In the genomic region with DNA sequence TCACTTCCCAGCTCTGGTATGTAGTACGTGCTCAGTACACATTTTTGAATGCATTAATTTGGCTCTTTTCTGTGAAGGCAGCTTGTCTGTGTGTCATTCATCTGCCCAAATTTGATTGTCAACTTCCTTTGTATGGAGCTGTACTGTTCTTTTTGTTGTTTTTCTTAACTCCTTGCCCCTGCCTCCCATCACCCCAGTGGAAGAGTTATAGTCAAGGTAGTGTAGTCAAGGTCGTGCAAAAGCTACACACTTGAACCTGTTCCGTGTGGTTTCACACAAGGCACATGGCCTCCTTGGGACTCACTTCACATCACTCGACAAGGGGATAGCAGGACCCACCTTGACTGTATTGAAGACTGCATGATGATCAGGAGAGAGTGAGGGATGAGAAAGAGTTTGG, we compare ENCODE assay signal across 20 cellular contexts. TPM values are rescaled to one million over a fixed set of nuclear protein-coding genes. Genes with fewer than 3 reads are reported as not detected.
DNase-seq lines count a peak whose midpoint lies in the region; ATAC-seq, FAIRE-seq and TF ChIP-seq lines count a peak whose summit lies in the region.
"Had no signal": no experiment of that assay in that cellular context is flagged by ENCODE, and none has a peak within 500 bp of the region (broad histone marks: within the 10 kb centered on the region; RNA-seq: fewer than 3 reads in every experiment).

No MANE protein-coding gene starts in this region.

- no peaks in the 10 kb centered on the region for H3K9me3 ChIP-seq in CD4-positive, alpha-beta T cell (ENCODE audit: control insufficient read depth, low read length)
- H3K9me3 ChIP-seq in IMR-90 (ENCODE audit: control insufficient read depth, insufficient read depth, low read length): no peaks in the 10 kb centered on the region
- no peaks in the 10 kb centered on the region for H3K9me3 ChIP-seq in GM12878 (replicated peaks; ENCODE audit: control insufficient read depth, insufficient read depth, low read length)
- no peaks in the 10 kb centered on the region for H3K9me3 ChIP-seq in psoas muscle
- no peaks in the 10 kb centered on the region for H3K9me3 ChIP-seq in trophoblast cell (ENCODE audit: insufficient read depth, low read depth, low read length)
- H3K9me3 ChIP-seq: sigmoid colon, SJCRH30 had no signal

- no peaks in the 10 kb centered on the region for H3K27me3 Mint-ChIP-seq in CD4-positive, alpha-beta T cell
- H3K27me3 Mint-ChIP-seq: activated CD4-positive, alpha-beta T cell treated with anti-CD3 and anti-CD28 coated beads for 36 hours had no signal

- no peak overlapping the region for H3K4me2 ChIP-seq in IMR-90 (ENCODE audit: low read depth, low read length)
- peak overlapping the region; percentile 73 for H3K4me2 ChIP-seq in GM12878 (ENCODE audit: control insufficient read depth, insufficient read depth)
- H3K4me2 ChIP-seq in trophoblast cell (ENCODE audit: low read length): no peak overlapping the region

- H3K4me3 Mint-ChIP-seq in CD4-positive, alpha-beta T cell: no peak overlapping the region
- H3K4me3 Mint-ChIP-seq: H9; T-helper 2 cell treated with Interferon-gamma antibody and Interleukin-4, amounts not matched to agents 5 μg/mL and 100 μg/mL, for 36 hours had no signal

- H3K27me3 ChIP-seq in CD4-positive, alpha-beta T cell (ENCODE audit: control insufficient read depth, insufficient read depth, low read length): no peaks in the 10 kb centered on the region
- H3K27me3 ChIP-seq in IMR-90 (ENCODE audit: control insufficient read depth, insufficient read depth, low read length) (no peaks in the 10 kb centered on the region), GM12878 (replicated peaks in 1 of 2; ENCODE audit: control insufficient read depth in 2 of 2, insufficient read depth in 2 of 2, low read length in 1 of 2) (no peaks in the 10 kb centered on the region), psoas muscle (ENCODE audit: insufficient read depth in 3 of 3, low read length in 2 of 3) (no peaks in the 10 kb centered on the region), trophoblast cell (ENCODE audit: insufficient read depth, low read length) (no peaks in the 10 kb centered on the region)
- H3K27me3 ChIP-seq: sigmoid colon, SJCRH30 had no signal

- WGBS in IMR-90 (ENCODE audit: extremely low coverage in 2 of 2, insufficient read length in 1 of 2), 2 experiments: 80% methylated on average over 1 of the region's 4 CpGs; no CpG with 5 or more reads in 1 of the 2 experiments
- 88% methylated on average over 4 of the region's 4 CpGs for WGBS in GM12878 (ENCODE audit: insufficient coverage, insufficient replicate concordance, low lambda C conversion rate, missing lambda C conversion rate)
- WGBS in psoas muscle, 3 donors: 77 to 86% (median 82%) methylated on average over 4 of the region's 4 CpGs
- WGBS in trophoblast cell (ENCODE audit: extremely low coverage, insufficient coverage, insufficient read length): no CpG with 5 or more reads among the region's 4 CpGs

- peak overlapping the region; percentile 88 for H3K23ac ChIP-seq in IMR-90 (ENCODE audit: low read depth, low read length)
- no peak overlapping the region for H3K23ac ChIP-seq in trophoblast cell (ENCODE audit: low read length)

- H3K36me3 ChIP-seq in IMR-90 (ENCODE audit: control insufficient read depth, insufficient read depth, low read length) (peaks cover 31% of the 10 kb centered on the region), GM12878 (ENCODE audit: control insufficient read depth in 2 of 2, insufficient read depth in 2 of 2, low read length in 1 of 2) (peaks cover 9 to 13% of the 10 kb centered on the region in 2 experiments; a peak in 3 of 4 replicates), psoas muscle (ENCODE audit: insufficient read depth in 1 of 2, low read depth in 1 of 2) (no peaks in the 10 kb centered on the region), trophoblast cell (ENCODE audit: control insufficient read depth in 1 of 2, insufficient read depth in 2 of 2, low read length in 2 of 2) (peaks cover 2 to 3% of the 10 kb centered on the region in 2 experiments)
- H3K36me3 ChIP-seq: sigmoid colon had no signal

- peak overlapping the region; percentile 43; the same call in 1 of the 2 replicates for H3K18ac ChIP-seq in IMR-90 (ENCODE audit: low read depth, low read length)
- no peak overlapping the region for H3K18ac ChIP-seq in trophoblast cell (ENCODE audit: low read length)

- H3K27ac Mint-ChIP-seq in CD4-positive, alpha-beta T cell: no peak overlapping the region
- H3K27ac Mint-ChIP-seq: activated CD4-positive, alpha-beta T cell treated with anti-CD3 and anti-CD28 coated beads for 36 hours had no signal

- intact Hi-C loops in CD4-positive, alpha-beta T cell (cut with DNase I, micrococcal nuclease): loop anchor here (2.0 to 5.0 kb wide), 3 partner anchors 20 to 44 kb away; partner anchors contain the start of gene SMAD3 (in 2 of the 2)
- intact Hi-C loops in IMR-90 (cut with micrococcal nuclease): no loop called here
- intact Hi-C loops in GM12878 (cut with micrococcal nuclease; ENCODE audit: unreplicated experiment): loop anchor here (5.0 kb wide), 1 partner anchor 139 kb away; no protein-coding TSS in a partner anchor
- intact Hi-C loops in psoas muscle (cut with DNase I): no loop called here

- H3K27ac ChIP-seq in CD4-positive, alpha-beta T cell (ENCODE audit: low read depth, low read length): peak overlapping the region; percentile 56
- H3K27ac ChIP-seq in IMR-90 (ENCODE audit: insufficient read depth, low read length): peak overlapping the region; percentile 90
- peak overlapping the region; percentile 98 for H3K27ac ChIP-seq in GM12878 (ENCODE audit: control insufficient read depth, insufficient read depth)
- peak overlapping the region; percentile 90 for H3K27ac ChIP-seq in psoas muscle
- H3K27ac ChIP-seq in trophoblast cell (ENCODE audit: low read depth, low read length): no peak overlapping the region
- H3K27ac ChIP-seq: SJCRH30 had no signal

- H3K4me1 ChIP-seq in IMR-90 (ENCODE audit: control insufficient read depth, insufficient read depth, low read length) (peaks cover 70% of the 10 kb centered on the region), GM12878 (ENCODE audit: control insufficient read depth, insufficient read depth, low read length) (peaks cover 75% of the 10 kb centered on the region), psoas muscle (peaks cover 96% of the 10 kb centered on the region), trophoblast cell (ENCODE audit: control insufficient read depth in 1 of 2, insufficient read depth in 2 of 2, low read length in 2 of 2) (peaks cover 26 to 51% of the 10 kb centered on the region in 2 experiments)

- no peak overlapping the region for H2BK12ac ChIP-seq in trophoblast cell (ENCODE audit: low read length)

- H2AK9ac ChIP-seq in IMR-90 (replicated peaks; ENCODE audit: low read depth, low read length, poor library complexity): peak overlapping the region; percentile 32

- H3K9ac ChIP-seq in IMR-90 (ENCODE audit: low read depth, low read length) (peak overlapping the region; percentile 12; the same call in 1 of the 2 replicates), GM12878 (ENCODE audit: control insufficient read depth, insufficient read depth, low read length) (peak overlapping the region; percentile 33; the same call in 1 of the 2 replicates), trophoblast cell (ENCODE audit: low read length) (no peak overlapping the region)

- no peak for DNase-seq in CD4-positive, alpha-beta T cell
- no peak for DNase-seq in IMR-90
- DNase-seq in GM12878 (ENCODE audit: low read depth, low spot score): no peak
- DNase-seq in psoas muscle: no peak
- DNase-seq in trophoblast cell: no peak
- no peak for DNase-seq in mesenteric fat pad (ENCODE audit: low spot score)
- no peak for DNase-seq in NCI-H2081 treated with DMSO at 0.1 percent for 48 hours (lab: John Stamatoyannopoulos, UW)
- DNase-seq: activated CD4-positive, alpha-beta T cell treated with anti-CD3 and anti-CD28 coated beads for 36 hours; activated CD8-positive, alpha-beta memory T cell treated with anti-CD3 and anti-CD28 coated beads, Interleukin-2, amount 50 U/mL, for 4 hours; activated gamma-delta T cell treated with Interleukin-2 at 50 U/mL for 16 hours; AML-193; DMS53; H9; NCI-H1694; NCI-H345; occipital lobe; sigmoid colon; SJCRH30; substantia nigra had no signal

- no peak for TF ChIP-seq CTCF in CD4-positive, alpha-beta T cell (IDR thresholded peaks at IDR 0.05)
- TF ChIP-seq CTCF in IMR-90 (conservative IDR thresholded peaks at IDR 0.05; ENCODE audit: low read depth, low read length) (no peak), GM12878 (IDR thresholded peaks at IDR 0.05 in 2 of 3, conservative IDR thresholded peaks at IDR 0.05 in 1 of 3; ENCODE audit: control insufficient read depth in 2 of 3, extremely low read depth in 1 of 3, insufficient read depth in 1 of 3, low read depth in 3 of 3, low read length in 3 of 3) (no peak), psoas muscle (IDR thresholded peaks at IDR 0.05) (no peak)

- TF ChIP-seq POLR2A in IMR-90 (IDR thresholded peaks at IDR 0.05; ENCODE audit: low read depth, low read length) (no peak), GM12878 (IDR thresholded peaks at IDR 0.05; ENCODE audit: low read depth, low read length) (no peak; the same call in 1 of the 2 replicates)

- no peak overlapping the region for H3K56ac ChIP-seq in IMR-90 (ENCODE audit: extremely low read depth, insufficient read depth, low read length)

- CTCF ChIA-PET in CD4-positive, alpha-beta T cell (lab: Charles Lee): interaction anchor here (0.8 to 1.5 kb wide), 3 partner anchors 18 to 35 kb away, joined by 3 to 5 read pairs (median 3); no protein-coding TSS in a partner anchor
- CTCF ChIA-PET in IMR-90 (lab: Yijun Ruan, JAX): no interaction called here
- CTCF ChIA-PET in GM12878 (lab: Yijun Ruan, JAX): interaction anchor here (0.8 to 3.4 kb wide), 7 partner anchors 8 to 156 kb away, joined by 3 to 71 read pairs (median 4); no protein-coding TSS in a partner anchor

- BruUV-seq in IMR-90 (replicated peaks; lab: Mats Ljungman, UMichigan) (no TSS peak), GM12878 (replicated peaks; lab: Mats Ljungman, UMichigan) (no TSS peak)

- dilution Hi-C loops in IMR-90 (cut with HindIII; ENCODE audit: low sequenced_read_pairs, unreplicated experiment): no loop called here

- H2BK5ac ChIP-seq in IMR-90 (ENCODE audit: low read depth, low read length, poor library complexity, severe bottlenecking) (peak overlapping the region; percentile 82), trophoblast cell (ENCODE audit: low read depth, low read length, poor library complexity) (no peak overlapping the region)

- H4K91ac ChIP-seq in IMR-90 (ENCODE audit: insufficient read depth, low read depth, low read length): peak overlapping the region; percentile 91
- H4K91ac ChIP-seq in trophoblast cell (ENCODE audit: low read depth, low read length): no peak overlapping the region

- H3K4me3 ChIP-seq in IMR-90 (ENCODE audit: insufficient read depth, low read depth, low read length) (no peak overlapping the region), GM12878 (no peak overlapping the region), psoas muscle (peak overlapping the region; percentile 10), trophoblast cell (ENCODE audit: low read depth, low read length) (no peak overlapping the region)
- H3K4me3 ChIP-seq: sigmoid colon, SJCRH30 had no signal

- RAD21 ChIA-PET in GM12878 (lab: Charles Lee; ENCODE audit: unreplicated experiment): interaction anchor here (0.9 to 4.1 kb wide), 10 partner anchors 9 to 201 kb away, joined by 3 to 194 read pairs (median 4); no protein-coding TSS in a partner anchor

- SMC1A ChIA-PET in GM12878 (lab: Charles Lee; ENCODE audit: uncharacterized antibody, unreplicated experiment): interaction anchor here (0.7 to 6.2 kb wide), 16 partner anchors 8 to 330 kb away, joined by 3 to 247 read pairs (median 5); partner anchors contain the start of gene SMAD3

- H3K9me3 Mint-ChIP-seq in CD4-positive, alpha-beta T cell: no peaks in the 10 kb centered on the region
- H3K9me3 Mint-ChIP-seq: H9; T-helper 2 cell treated with Interferon-gamma antibody and Interleukin-4, amounts not matched to agents 5 μg/mL and 100 μg/mL, for 36 hours had no signal

- peak overlapping the region; percentile 53 to 67 for H4K8ac ChIP-seq in IMR-90 (ENCODE audit: low read depth in 2 of 2, low read length in 2 of 2)
- H4K8ac ChIP-seq in trophoblast cell (ENCODE audit: low read depth, low read length): no peak overlapping the region

- H3K79me1 ChIP-seq in IMR-90 (ENCODE audit: low read depth in 1 of 2, low read length in 2 of 2) (peaks cover 24 to 87% of the 10 kb centered on the region in 2 experiments), trophoblast cell (ENCODE audit: low read length) (peaks cover 17% of the 10 kb centered on the region)

- TF ChIP-seq RAD21 in IMR-90 (IDR thresholded peaks at IDR 0.05; ENCODE audit: low read length) (no peak), GM12878 (IDR thresholded peaks at IDR 0.05; ENCODE audit: insufficient read depth, low read depth, low read length) (no peak)

- peak overlapping the region; percentile 86 for H3K14ac ChIP-seq in IMR-90 (replicated peaks; ENCODE audit: low read depth, low read length)
- no peak overlapping the region for H3K14ac ChIP-seq in trophoblast cell (ENCODE audit: low read length)

- no peak for FAIRE-seq in GM12878 (lab: Jason Lieb, UNC)

- peaks cover 73% of the 10 kb centered on the region for H3K79me2 ChIP-seq in GM12878 (ENCODE audit: control insufficient read depth, insufficient read depth, low read length)
- no peaks in the 10 kb centered on the region for H3K79me2 ChIP-seq in trophoblast cell (ENCODE audit: control insufficient read depth, insufficient read depth, low read length, poor library complexity)

- H2AK5ac ChIP-seq in IMR-90 (ENCODE audit: low read depth, low read length) (peak overlapping the region; percentile 90), trophoblast cell (ENCODE audit: low read length) (no peak overlapping the region)

- H4K20me1 ChIP-seq in IMR-90 (ENCODE audit: insufficient read depth, low read length) (peaks cover 77% of the 10 kb centered on the region), GM12878 (ENCODE audit: control insufficient read depth, insufficient read depth) (no peaks in the 10 kb centered on the region)

- peak overlapping the region; percentile 78 for H2BK20ac ChIP-seq in IMR-90 (ENCODE audit: low read depth, low read length)

- H3K9me1 ChIP-seq in IMR-90 (ENCODE audit: insufficient read depth, low read length): peaks cover 64% of the 10 kb centered on the region

- H4K5ac ChIP-seq in IMR-90 (ENCODE audit: low read depth, low read length): peak overlapping the region; percentile 3; the same call in 1 of the 2 replicates

- peaks cover 6% of the 10 kb centered on the region for H3K36me3 Mint-ChIP-seq in CD4-positive, alpha-beta T cell (ENCODE audit: low read depth)

- H3K4ac ChIP-seq in IMR-90 (ENCODE audit: low read depth, low read length) (peak overlapping the region; percentile 83), trophoblast cell (ENCODE audit: low read depth, low read length) (no peak overlapping the region)

- POLR2A ChIA-PET in CD4-positive, alpha-beta T cell (lab: Charles Lee): interaction anchor here (0.7 to 6.2 kb wide), 7 partner anchors 8 to 37 kb away, joined by 3 to 105 read pairs (median 5); partner anchors contain the start of gene SMAD3
- POLR2A ChIA-PET in IMR-90 (lab: Charles Lee; ENCODE audit: unreplicated experiment) (no interaction called here), GM12878 (lab: Charles Lee) (interaction anchor here (1.0 to 5.6 kb wide), 9 partner anchors 11 to 38 kb away, joined by 3 to 79 read pairs (median 5); no protein-coding TSS in a partner anchor)

- no peak for TF ChIP-seq EP300 in GM12878 (IDR thresholded peaks at IDR 0.05; ENCODE audit: borderline replicate concordance in 1 of 2, control insufficient read depth in 1 of 2, low read depth in 2 of 2, low read length in 2 of 2)

- in situ Hi-C loops in IMR-90 (cut with MboI; ENCODE audit: low sequenced_read_pairs) (no loop called here), GM12878 (cut with MboI) (no loop called here)

- H2AFZ ChIP-seq in IMR-90 (replicated peaks; ENCODE audit: low read length, poor library complexity): no peak overlapping the region
- H2AFZ ChIP-seq in GM12878 (ENCODE audit: control insufficient read depth, low read depth, low read length): no peak overlapping the region
- no peak overlapping the region for H2AFZ ChIP-seq in trophoblast cell (ENCODE audit: insufficient read depth, low read length, poor library complexity)

- peak overlapping the region; percentile 56 for H2BK15ac ChIP-seq in IMR-90 (ENCODE audit: low read depth, low read length)

- peaks cover 17% of the 10 kb centered on the region for H3K4me1 Mint-ChIP-seq in CD4-positive, alpha-beta T cell (ENCODE audit: low read depth)

- H2BK120ac ChIP-seq in IMR-90 (ENCODE audit: low read depth, low read length) (peak overlapping the region; percentile 84), trophoblast cell (ENCODE audit: insufficient read depth, low read length, poor library complexity) (no peak overlapping the region)

- no peak overlapping the region for H4K12ac ChIP-seq in trophoblast cell (ENCODE audit: low read depth, low read length)

- ATAC-seq in CD4-positive, alpha-beta T cell (ENCODE audit: poor library complexity): no peak
- ATAC-seq in IMR-90 (ENCODE audit: low read depth): no peak
- no peak for ATAC-seq in GM12878
- ATAC-seq in psoas muscle: no peak

RNA-seq across cellular contexts. Expression of gene SMAD3, which starts 37.6 kb away (rescaled TPM):
- 10 to 100 TPM; 30.0 to 31.0 TPM for total RNA-seq in CD4-positive, alpha-beta T cell
- total RNA-seq in IMR-90 (2012; rRNA removed): 71.0 and 71.1 TPM in 2 replicates
- polyA plus RNA-seq in IMR-90 (2012; rRNA removed): 177 and 194 TPM in 2 replicates
- polyA plus RNA-seq in IMR-90 (2012; cell fraction: cytosol; rRNA removed): 153 and 181 TPM in 2 replicates
- polyA plus RNA-seq in IMR-90 (2012; cell fraction: nucleus; rRNA removed; ENCODE audit: low replicate concordance): 378 and 409 TPM in 2 replicates
- 119 and 128 TPM in 2 replicates for total RNA-seq in GM12878 (2013; cell fraction: nucleolus; rRNA removed)
- 12.2 and 15.6 TPM in 2 replicates for total RNA-seq in GM12878 (2014; rRNA removed)
- total RNA-seq in GM12878 (2014; rRNA removed; fragmentation: Illumina TruSeq; extraction: Trizol): 11.7 and 13.3 TPM in 2 replicates
- 39.9 and 40.0 TPM in 2 replicates for total RNA-seq in GM12878 (2021)
- polyA plus RNA-seq in GM12878 (2011; ENCODE audit: low read depth): 17.0 TPM
- polyA plus RNA-seq in GM12878 (2011; rRNA removed): 15.0 and 28.2 TPM in 2 replicates
- polyA plus RNA-seq in GM12878 (2011; cell fraction: cytosol; rRNA removed): 21.5 and 22.5 TPM in 2 replicates
- 85.6 and 92.9 TPM in 2 replicates for polyA plus RNA-seq in GM12878 (2011; cell fraction: nucleus; rRNA removed)
- polyA plus RNA-seq in GM12878 (2012): 41.6 and 42.7 TPM in 2 replicates
- polyA plus RNA-seq in GM12878 (2014; fragmentation: Illumina TruSeq; extraction: Trizol): 31.9 and 43.2 TPM in 2 replicates
- polyA plus RNA-seq in GM12878 (2014; fragmentation: Nextera tagmentation; extraction: Ambion mirVana): 1 to 10 TPM; 5.6 to 6.6 TPM
- 22.4 and 27.7 TPM in 2 replicates for polyA plus RNA-seq in GM12878 (2014; rRNA removed)
- 10 to 100 TPM in 1 of 2 experiments, 1 to 10 TPM in 1; 8.0 to 18.7 TPM for polyA plus RNA-seq in GM12878 (2016; fragmentation: Nextera tagmentation; extraction: Ambion mirVana)
- polyA minus RNA-seq in GM12878 (2011; rRNA and poly(A)+ RNA removed): 23.3 and 26.4 TPM in 2 replicates
- polyA minus RNA-seq in GM12878 (2011; cell fraction: cytosol; rRNA and poly(A)+ RNA removed): 11.1 and 14.3 TPM in 2 replicates
- 17.3 and 26.6 TPM in 2 replicates for polyA minus RNA-seq in GM12878 (2011; cell fraction: nucleus; rRNA and poly(A)+ RNA removed)
- 10 to 100 TPM; 25.7 to 47.6 (median 44.0) TPM for total RNA-seq in psoas muscle
- 10 to 100 TPM in 2 of 3 donors, 1 to 10 TPM in 1; 2.9 to 29.3 (median 20.3) TPM for polyA plus RNA-seq in psoas muscle
- polyA plus RNA-seq in trophoblast cell (2013): 49.5 and 54.4 TPM in 2 replicates
- 71.9 TPM for total RNA-seq in mesenteric fat pad

Comparison
In these comparisons a context has a peak if more than half of its experiments do, and no peak if none do; other contexts are left out.
1. intact Hi-C loops: an anchor here in CD4-positive, alpha-beta T cell (2.0 to 5.0 kb wide) and GM12878 (5.0 kb wide); none called in IMR-90 and psoas muscle.